ENCODE assay signal across 19 cellular contexts in the genomic region with DNA sequence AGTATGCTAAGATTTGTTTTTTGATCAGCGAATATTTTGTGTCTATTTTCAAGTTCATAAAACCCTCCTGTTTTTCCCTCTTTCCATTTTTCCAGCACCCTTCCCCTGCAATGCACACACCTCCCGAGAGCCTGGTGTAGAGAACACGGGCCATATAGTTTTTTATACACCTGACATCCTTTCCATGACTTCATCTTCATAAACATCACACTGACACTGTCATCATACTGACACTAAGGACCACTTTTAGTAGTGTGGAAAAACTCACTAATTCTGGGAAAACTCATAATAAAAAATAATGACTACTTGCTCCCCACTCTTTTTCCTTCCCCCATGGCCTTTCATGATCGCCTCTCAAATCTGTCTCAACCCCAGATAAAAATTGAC.
DNase-seq lines count a peak whose midpoint lies in the region; ATAC-seq and TF ChIP-seq lines count a peak whose summit lies in the region.
"Had no signal": no experiment of that assay in that cellular context is flagged by ENCODE, and none has a peak within 500 bp of the region (broad histone marks: within the 10 kb centered on the region; RNA-seq: fewer than 3 reads in every experiment).

No MANE protein-coding gene starts in this region.

- H3K4me3 Mint-ChIP-seq in osteocyte (ENCODE audit: unreplicated experiment) (peak overlapping the region; percentile 49), T-cell (no peak overlapping the region)
- H3K4me3 Mint-ChIP-seq in activated CD8-positive, alpha-beta T cell treated with anti-CD3 and anti-CD28 coated beads for 36 hours: no peak overlapping the region
- H3K4me3 Mint-ChIP-seq: activated CD8-positive, alpha-beta T cell treated with anti-CD3 and anti-CD28 coated beads, Interleukin-2, amount 10 ng/mL, durations not matched to agents 7 days and 5 days; dendritic cell treated with granulocyte-macrophage colony-stimulating factor and Interleukin-4, amounts not matched to agents 40 ng/mL and 50 ng/mL, for 4 days; GM23338; stimulated activated naive CD8-positive, alpha-beta T cell treated with anti-CD3 and anti-CD28 coated beads, Interleukin-15, Interleukin-2, amounts not matched to agents 100 ng/mL and 50 ng/mL, for 24 hours had no signal

- no peaks in the 10 kb centered on the region for H4K20me1 ChIP-seq in PC-9 (ENCODE audit: insufficient read depth)

- intact Hi-C loops in PC-9 (cut with micrococcal nuclease; ENCODE audit: unreplicated experiment): no loop called here
- intact Hi-C loops in activated CD8-positive, alpha-beta T cell treated with anti-CD3 and anti-CD28 coated beads for 36 hours (cut with micrococcal nuclease): no loop called here

- CTCF ChIA-PET in PC-9 (lab: Charles Lee) (no interaction called here), T-cell (lab: Charles Lee) (interaction anchor here in 1 of 2 donors (0.5 kb wide), 1 partner anchor 177 kb away, joined by 3 read pairs; no protein-coding TSS in a partner anchor)
- CTCF ChIA-PET in activated CD8-positive, alpha-beta T cell treated with anti-CD3 and anti-CD28 coated beads for 36 hours (lab: Charles Lee): interaction anchor here (1.5 kb wide), 1 partner anchor 72 kb away, joined by 3 read pairs; no protein-coding TSS in a partner anchor

- H3K9me3 ChIP-seq in PC-9 (ENCODE audit: insufficient read depth, low read depth): 0 out of 2 replicates have a peak, but pooled peaks cover 3% of the 10 kb centered on the region
- H3K9me3 ChIP-seq: esophagus squamous epithelium, Peyer's patch, prostate gland had no signal

- no TSS peak for BruUV-seq in PC-9 (replicated peaks; lab: Mats Ljungman, UMichigan)

- H3K27me3 Mint-ChIP-seq in osteocyte (ENCODE audit: unreplicated experiment) (no peaks in the 10 kb centered on the region), T-cell (no peaks in the 10 kb centered on the region)
- no peaks in the 10 kb centered on the region for H3K27me3 Mint-ChIP-seq in activated CD8-positive, alpha-beta T cell treated with anti-CD3 and anti-CD28 coated beads for 36 hours
- H3K27me3 Mint-ChIP-seq: dendritic cell treated with granulocyte-macrophage colony-stimulating factor and Interleukin-4, amounts not matched to agents 40 ng/mL and 50 ng/mL, for 4 days; stimulated activated naive CD8-positive, alpha-beta T cell treated with anti-CD3 and anti-CD28 coated beads, Interleukin-15, Interleukin-2, amounts not matched to agents 100 ng/mL and 50 ng/mL, for 24 hours had no signal

- H3K27ac Mint-ChIP-seq in osteocyte (ENCODE audit: unreplicated experiment) (peak overlapping the region; percentile 1), T-cell (peak overlapping the region in 1 of 2 donors; percentile 29)
- no peak overlapping the region for H3K27ac Mint-ChIP-seq in activated CD8-positive, alpha-beta T cell treated with anti-CD3 and anti-CD28 coated beads for 36 hours
- H3K27ac Mint-ChIP-seq: activated CD8-positive, alpha-beta T cell treated with anti-CD3 and anti-CD28 coated beads, Interleukin-2, amount 10 ng/mL, durations not matched to agents 7 days and 5 days; dendritic cell treated with granulocyte-macrophage colony-stimulating factor and Interleukin-4, amounts not matched to agents 40 ng/mL and 50 ng/mL, for 4 days; GM23338; stimulated activated naive CD8-positive, alpha-beta T cell treated with anti-CD3 and anti-CD28 coated beads, Interleukin-15, Interleukin-2, amounts not matched to agents 100 ng/mL and 50 ng/mL, for 24 hours had no signal

- H3K4me2 ChIP-seq in PC-9: peak overlapping the region; percentile 49
- H3K4me2 ChIP-seq: GM23338 had no signal

- peak overlapping the region; percentile 19; the same call in 1 of the 2 replicates for H2AFZ ChIP-seq in PC-9
- H2AFZ ChIP-seq: GM23338 had no signal

- POLR2A ChIA-PET in PC-9 (lab: Charles Lee; ENCODE audit: unreplicated experiment): interaction anchor here (0.7 kb wide), 1 partner anchor 58 kb away, joined by 8 read pairs; no protein-coding TSS in a partner anchor
- POLR2A ChIA-PET in activated CD8-positive, alpha-beta T cell treated with anti-CD3 and anti-CD28 coated beads for 36 hours (lab: Charles Lee): no interaction called here
- POLR2A ChIA-PET in T-cell (lab: Charles Lee): no interaction called here

- H3K9me3 Mint-ChIP-seq in osteocyte (ENCODE audit: unreplicated experiment) (no peaks in the 10 kb centered on the region), T-cell (no peaks in the 10 kb centered on the region)
- no peaks in the 10 kb centered on the region for H3K9me3 Mint-ChIP-seq in activated CD8-positive, alpha-beta T cell treated with anti-CD3 and anti-CD28 coated beads for 36 hours
- H3K9me3 Mint-ChIP-seq: dendritic cell treated with granulocyte-macrophage colony-stimulating factor and Interleukin-4, amounts not matched to agents 40 ng/mL and 50 ng/mL, for 4 days; GM23338; stimulated activated naive CD8-positive, alpha-beta T cell treated with anti-CD3 and anti-CD28 coated beads, Interleukin-15, Interleukin-2, amounts not matched to agents 100 ng/mL and 50 ng/mL, for 24 hours had no signal

- no peaks in the 10 kb centered on the region for H3K36me3 ChIP-seq in PC-9 (ENCODE audit: low read depth)
- H3K36me3 ChIP-seq: esophagus squamous epithelium, Peyer's patch, prostate gland had no signal

- H3K4me1 ChIP-seq in PC-9 (replicated peaks; ENCODE audit: insufficient read depth): peaks cover 17% of the 10 kb centered on the region
- H3K4me1 ChIP-seq: esophagus squamous epithelium, Peyer's patch, prostate gland had no signal

- H3K36me3 Mint-ChIP-seq in osteocyte (ENCODE audit: unreplicated experiment): peaks cover under 1% of the 10 kb centered on the region
- H3K36me3 Mint-ChIP-seq in activated CD8-positive, alpha-beta T cell treated with anti-CD3 and anti-CD28 coated beads for 36 hours (ENCODE audit: low read depth): no peaks in the 10 kb centered on the region
- H3K36me3 Mint-ChIP-seq in T-cell: peaks cover 28% of the 10 kb centered on the region

- TF ChIP-seq CTCF in AG10803 (conservative IDR thresholded peaks at IDR 0.05; ENCODE audit: low read length): no peak
- no peak for TF ChIP-seq CTCF in PC-9 (conservative IDR thresholded peaks at IDR 0.05)
- TF ChIP-seq CTCF in fibroblast of pulmonary artery (IDR thresholded peaks at IDR 0.05; ENCODE audit: low read length, missing control alignments): no peak
- TF ChIP-seq CTCF in osteocyte (IDR thresholded peaks at IDR 0.05): no peak
- TF ChIP-seq CTCF in activated CD8-positive, alpha-beta T cell treated with anti-CD3 and anti-CD28 coated beads for 36 hours (IDR thresholded peaks at IDR 0.05): no peak

- H3F3A ChIP-seq in PC-9 (ENCODE audit: insufficient read depth, low read depth): peaks cover 7% of the 10 kb centered on the region; the same call in 1 of the 2 replicates

- no peaks in the 10 kb centered on the region for H3K27me3 ChIP-seq in PC-9 (ENCODE audit: insufficient read depth, low read depth)
- H3K27me3 ChIP-seq: esophagus squamous epithelium, Peyer's patch had no signal

- DNase-seq in AG10803 (ENCODE audit: low read depth) (no peak), PC-9 (no peak), fibroblast of pulmonary artery (ENCODE audit: low read depth) (no peak), osteocyte (ENCODE audit: extremely low spot score, unreplicated experiment) (no peak), nucleus accumbens (lab: John Stamatoyannopoulos, UW) (no peak), T-cell (no peak)
- no peak for DNase-seq in activated CD8-positive, alpha-beta T cell treated with anti-CD3 and anti-CD28 coated beads for 36 hours
- no peak for DNase-seq in stimulated activated CD4-positive, alpha-beta T cell treated with anti-CD3 and anti-CD28 coated beads, Interleukin-15, amount 100 ng/mL, for 24 hours
- DNase-seq: activated CD8-positive, alpha-beta T cell treated with anti-CD3 and anti-CD28 coated beads, Interleukin-2, amount 10 ng/mL, durations not matched to agents 7 days and 5 days; esophagus squamous epithelium; NCI-H1092 treated with DMSO at 0.1 percent for 48 hours; NCI-H748 treated with DMSO at 0.1 percent for 48 hours; Peyer's patch had no signal

- no peaks in the 10 kb centered on the region for H3K9me2 ChIP-seq in PC-9 (ENCODE audit: insufficient read depth)

- H3K79me2 ChIP-seq in PC-9 (ENCODE audit: low read depth): no peaks in the 10 kb centered on the region

- ATAC-seq in activated CD8-positive, alpha-beta T cell treated with anti-CD3 and anti-CD28 coated beads for 36 hours: no peak
- no peak for ATAC-seq in T-cell (replicated peaks in 1 of 4)
- ATAC-seq: activated CD8-positive, alpha-beta T cell treated with anti-CD3 and anti-CD28 coated beads, Interleukin-2, amount 10 ng/mL, durations not matched to agents 7 days and 5 days; GM12878; GM23338; K562 had no signal

- H3K4me1 Mint-ChIP-seq in osteocyte (ENCODE audit: unreplicated experiment) (peaks cover 18% of the 10 kb centered on the region), T-cell (peaks cover 0 to 55% (median 26%) of the 10 kb centered on the region in 3 donors)
- H3K4me1 Mint-ChIP-seq in activated CD8-positive, alpha-beta T cell treated with anti-CD3 and anti-CD28 coated beads for 36 hours (ENCODE audit: low read depth): peaks cover 6% of the 10 kb centered on the region

- H3K27ac ChIP-seq in PC-9: peak overlapping the region; percentile 12; the same call in 1 of the 2 replicates
- H3K27ac ChIP-seq: esophagus squamous epithelium, Peyer's patch, prostate gland had no signal

- H3K4me3 ChIP-seq in AG10803 (ENCODE audit: low read length) (peak overlapping the region; percentile 20; the same call in 1 of the 2 replicates), PC-9 (0 out of 2 replicates have a peak overlapping the region, but pooled peaks have one; percentile 4), fibroblast of pulmonary artery (replicated peaks; ENCODE audit: low read depth, low read length) (peak overlapping the region; percentile 6)
- H3K4me3 ChIP-seq: esophagus squamous epithelium, GM12878, GM23338, K562, Peyer's patch, prostate gland had no signal
